ENCODE assay signal across 8 cellular contexts in the genomic region with DNA sequence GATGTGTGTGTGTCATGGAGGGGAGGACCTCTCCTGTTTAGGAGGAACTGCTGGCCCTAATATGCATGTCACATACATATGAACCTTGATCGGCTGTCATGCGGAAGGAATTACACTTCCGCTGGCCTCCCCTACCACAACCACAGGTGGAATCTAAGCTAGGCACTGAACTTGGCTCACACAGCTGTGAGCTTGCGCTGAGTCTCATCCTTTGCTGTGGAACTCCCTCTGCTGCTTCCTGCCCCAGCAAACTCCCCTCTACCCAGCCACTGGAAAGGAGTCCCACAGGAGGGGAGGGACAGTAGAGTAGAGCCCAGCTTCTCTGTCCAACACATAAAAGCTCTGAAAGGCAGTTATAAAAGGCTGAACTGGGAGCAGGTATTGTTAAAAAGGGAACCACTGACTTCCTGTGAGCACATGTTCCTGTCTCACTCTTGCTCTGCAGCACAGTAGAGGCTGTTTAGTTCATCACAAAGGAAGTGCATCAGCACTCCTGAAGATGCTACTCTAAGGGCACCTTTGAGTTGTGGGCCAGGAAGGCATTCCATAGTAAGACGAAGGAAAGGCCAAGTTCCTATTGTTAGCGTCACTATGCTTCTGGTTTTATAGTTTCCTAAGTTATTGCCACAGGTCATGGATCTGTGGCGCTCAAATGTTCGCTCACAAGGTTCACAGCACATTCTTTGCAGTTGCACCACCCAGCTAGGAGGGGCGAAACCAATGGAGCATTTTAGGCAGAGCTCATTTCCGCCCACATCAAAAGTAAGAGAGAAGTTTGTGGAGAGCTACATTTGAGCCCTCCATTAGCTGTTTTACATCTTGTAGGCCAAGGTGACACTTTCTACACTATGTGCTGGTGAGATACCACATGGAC. TPM values are rescaled to one million over a fixed set of nuclear protein-coding genes. Genes with fewer than 3 reads are reported as not detected.
DNase-seq lines count a peak whose midpoint lies in the region; ATAC-seq and TF ChIP-seq lines count a peak whose summit lies in the region.

No MANE protein-coding gene starts in this region.

- no peak overlapping the region for H3K9ac ChIP-seq in rectal smooth muscle tissue (ENCODE audit: low read length)

- peak overlapping the region; percentile 47 for H3K4me3 ChIP-seq in GM12875 (ENCODE audit: low read depth, low read length)
- H3K4me3 ChIP-seq in rectal smooth muscle tissue (ENCODE audit: low read length), result peak overlapping the region; percentile 38

- no peaks in the 10 kb centered on the region for H3K9me3 Mint-ChIP-seq in activated T-helper 2 cell treated with anti-CD3 and anti-CD28 coated beads, Interferon-gamma antibody, Interleukin-2, Interleukin-4, amounts not matched to agents 10 μg/mL and 5 μg/mL and 100 μg/mL, durations not matched to agents 14 hours and 24 hours and 36 hours

- peak overlapping the region; percentile 98 for H3K27ac Mint-ChIP-seq in activated T-helper 2 cell treated with anti-CD3 and anti-CD28 coated beads, Interferon-gamma antibody, Interleukin-2, Interleukin-4, amounts not matched to agents 10 μg/mL and 5 μg/mL and 100 μg/mL, durations not matched to agents 14 hours and 24 hours and 36 hours

- no peaks in the 10 kb centered on the region for H3K36me3 ChIP-seq in rectal smooth muscle tissue (ENCODE audit: control insufficient read depth, insufficient read depth, low read length)

- H3K4me1 ChIP-seq in rectal smooth muscle tissue (ENCODE audit: control insufficient read depth, insufficient read depth, low read length), result no peaks in the 10 kb centered on the region

- no peak overlapping the region for H3K27ac ChIP-seq in rectal smooth muscle tissue (ENCODE audit: low read depth, low read length)

- peaks cover 1% of the 10 kb centered on the region for H3K36me3 Mint-ChIP-seq in activated T-helper 2 cell treated with anti-CD3 and anti-CD28 coated beads, Interferon-gamma antibody, Interleukin-2, Interleukin-4, amounts not matched to agents 10 μg/mL and 5 μg/mL and 100 μg/mL, durations not matched to agents 14 hours and 24 hours and 36 hours (ENCODE audit: low read depth)

- H3K4me1 Mint-ChIP-seq in activated T-helper 2 cell treated with anti-CD3 and anti-CD28 coated beads, Interferon-gamma antibody, Interleukin-2, Interleukin-4, amounts not matched to agents 10 μg/mL and 5 μg/mL and 100 μg/mL, durations not matched to agents 14 hours and 24 hours and 36 hours (ENCODE audit: low read depth), result peaks cover 71% of the 10 kb centered on the region

- peak; percentile 83 to 90 for DNase-seq in NOMO-1 (lab: John Stamatoyannopoulos, UW; ENCODE audit: unreplicated experiment in 2 of 2)
- DNase-seq in activated T-helper 2 cell treated with anti-CD3 and anti-CD28 coated beads, Interferon-gamma antibody, Interleukin-2, Interleukin-4, amounts not matched to agents 10 μg/mL and 5 μg/mL and 100 μg/mL, durations not matched to agents 14 hours and 24 hours and 36 hours (ENCODE audit: low spot score), result peak; percentile 76
- DNase-seq in dedifferentiated amniotic fluid mesenchymal stem cell (ENCODE audit: extremely low spot score), result no peak
- no peak for DNase-seq in foreskin melanocyte
- DNase-seq in DMS153 (lab: John Stamatoyannopoulos, UW), result no peak

- no peaks in the 10 kb centered on the region for H3K27me3 Mint-ChIP-seq in activated T-helper 2 cell treated with anti-CD3 and anti-CD28 coated beads, Interferon-gamma antibody, Interleukin-2, Interleukin-4, amounts not matched to agents 10 μg/mL and 5 μg/mL and 100 μg/mL, durations not matched to agents 14 hours and 24 hours and 36 hours (ENCODE audit: low read depth)

- H3K4me3 Mint-ChIP-seq in activated T-helper 2 cell treated with anti-CD3 and anti-CD28 coated beads, Interferon-gamma antibody, Interleukin-2, Interleukin-4, amounts not matched to agents 10 μg/mL and 5 μg/mL and 100 μg/mL, durations not matched to agents 14 hours and 24 hours and 36 hours (ENCODE audit: low read depth), result peak overlapping the region; percentile 82

- intact Hi-C loops in activated T-helper 2 cell treated with anti-CD3 and anti-CD28 coated beads, Interferon-gamma antibody, Interleukin-2, Interleukin-4, amounts not matched to agents 10 μg/mL and 5 μg/mL and 100 μg/mL, durations not matched to agents 14 hours and 24 hours and 36 hours (cut with micrococcal nuclease), result loop anchor here (1.0 to 5.0 kb wide), 4 partner anchors 9 to 454 kb away; no protein-coding TSS in a partner anchor

- ATAC-seq in HG02571 (IDR thresholded peaks at IDR 0.05; ENCODE audit: unreplicated experiment), result peak; percentile 62

- no peak for TF ChIP-seq CTCF in GM12875 (IDR thresholded peaks at IDR 0.05; ENCODE audit: borderline replicate concordance, insufficient read depth, low read depth, low read length)

- H3K27me3 ChIP-seq in rectal smooth muscle tissue (ENCODE audit: control insufficient read depth, insufficient read depth, low read length), result no peaks in the 10 kb centered on the region

RNA-seq across cellular contexts. Expression of gene PTPRC, which starts 17.7 kb away (rescaled TPM):
- total RNA-seq in activated T-helper 2 cell treated with anti-CD3 and anti-CD28 coated beads, Interferon-gamma antibody, Interleukin-2, Interleukin-4, amounts not matched to agents 10 μg/mL and 5 μg/mL and 100 μg/mL, durations not matched to agents 14 hours and 24 hours and 36 hours, result 321 and 333 TPM in 2 replicates

Comparison
In these comparisons a context has a peak if more than half of its experiments do, and no peak if none do; other contexts are left out.
1. DNase-seq: peak in NOMO-1 (2 of 2) and activated T-helper 2 cell treated with anti-CD3 and anti-CD28 coated beads, Interferon-gamma antibody, Interleukin-2, Interleukin-4, amounts not matched to agents 10 μg/mL and 5 μg/mL and 100 μg/mL, durations not matched to agents 14 hours and 24 hours and 36 hours (single experiment); none in dedifferentiated amniotic fluid mesenchymal stem cell (single experiment), foreskin melanocyte (single experiment) and DMS153 (single experiment).